1 cellular context compared by ENCODE assay signal in the genomic region with DNA sequence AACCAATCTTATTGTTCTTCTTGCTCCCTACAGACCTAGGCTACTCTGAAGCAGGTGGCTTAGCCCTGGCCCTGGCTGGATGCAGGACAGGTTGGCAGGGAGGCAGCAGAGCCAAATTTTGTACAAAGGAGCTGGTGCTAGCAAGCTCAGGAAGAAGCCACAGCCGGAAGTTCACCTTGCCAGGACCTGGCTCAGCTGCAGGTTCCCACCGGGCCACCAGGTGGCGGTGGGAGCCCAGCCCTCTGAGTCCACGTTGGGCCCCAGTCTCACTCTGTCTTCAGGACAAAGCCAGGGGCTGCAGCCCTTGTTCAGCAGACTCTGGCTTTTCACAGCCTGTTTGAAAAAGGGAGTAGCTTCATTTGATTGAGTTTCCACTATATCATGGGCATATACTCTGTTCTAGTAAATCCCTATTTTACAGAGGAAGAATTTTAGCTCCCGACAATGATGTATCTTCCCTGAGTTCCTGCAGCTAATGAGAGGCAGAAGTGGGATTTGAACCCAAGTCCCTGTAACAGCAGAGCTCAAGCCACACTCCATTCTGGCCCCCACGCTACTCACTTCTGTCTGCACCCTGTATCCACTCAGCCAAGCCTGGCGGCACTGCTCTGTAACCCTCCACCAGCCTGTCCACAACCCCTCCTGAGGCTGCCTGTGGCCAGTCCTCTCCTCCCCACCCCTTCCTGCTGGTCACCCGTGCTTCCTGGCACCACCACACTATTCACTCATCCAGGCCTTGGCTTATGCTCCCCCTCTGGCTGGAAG.
TF ChIP-seq lines count a peak whose summit lies in the region.

No MANE protein-coding gene starts in this region.

TF ChIP-seq in HepG2, 621 proteins besides CTCF, POLR2A, EP300 and RAD21 (continued from another document):
- TF ChIP-seq TEF (CRISPR knock-in tag; IDR thresholded peaks at IDR 0.05) (no peak), SMAD9 (CRISPR knock-in tag; IDR thresholded peaks at IDR 0.05) (0 out of 2 replicates have a peak, but pooled peaks have one; percentile 14), FOSL2 (CRISPR knock-in tag; IDR thresholded peaks at IDR 0.05) (peak; percentile 44), ARID5B (CRISPR knock-in tag; IDR thresholded peaks at IDR 0.05) (peak; percentile 27; the same call in 1 of the 2 replicates), STAT5B (CRISPR knock-in tag; IDR thresholded peaks at IDR 0.05) (no peak), NKX3-1 (CRISPR knock-in tag; IDR thresholded peaks at IDR 0.05) (no peak), DR1 (CRISPR knock-in tag; IDR thresholded peaks at IDR 0.05) (no peak), SMC3 (IDR thresholded peaks at IDR 0.05; ENCODE audit: low read length) (peak; percentile 77), ZSCAN20 (CRISPR knock-in tag; IDR thresholded peaks at IDR 0.05; ENCODE audit: borderline replicate concordance) (no peak), MXI1 (IDR thresholded peaks at IDR 0.05; ENCODE audit: borderline replicate concordance, low read depth, low read length) (peak; percentile 56; the same call in 1 of the 3 replicates), ARNT2 (CRISPR knock-in tag; IDR thresholded peaks at IDR 0.05; ENCODE audit: low read depth) (no peak), ZNF501 (CRISPR knock-in tag; IDR thresholded peaks at IDR 0.05) (peak; percentile 68; the same call in 1 of the 2 replicates), LCORL (IDR thresholded peaks at IDR 0.05) (no peak), LCORL (CRISPR knock-in tag; IDR thresholded peaks at IDR 0.05) (peak; percentile 66; the same call in 1 of the 2 replicates), ARID2 (CRISPR knock-in tag; IDR thresholded peaks at IDR 0.05; ENCODE audit: borderline replicate concordance) (no peak), ZNF546 (CRISPR knock-in tag; conservative IDR thresholded peaks at IDR 0.05) (peak; percentile 27; the same call in 1 of the 2 replicates), MAZ (IDR thresholded peaks at IDR 0.05; ENCODE audit: borderline replicate concordance, low read depth, low read length) (no peak), MAZ (CRISPR knock-in tag; IDR thresholded peaks at IDR 0.05; ENCODE audit: low read depth) (peak; percentile 52; the same call in 1 of the 2 replicates), ZNF816 (CRISPR knock-in tag; IDR thresholded peaks at IDR 0.05; ENCODE audit: borderline replicate concordance) (peak; percentile 41; the same call in 1 of the 2 replicates), SOX5 (CRISPR knock-in tag; IDR thresholded peaks at IDR 0.05; ENCODE audit: borderline replicate concordance) (no peak), MLX (CRISPR knock-in tag; IDR thresholded peaks at IDR 0.05) (0 out of 2 replicates have a peak, but pooled peaks have one; percentile 37), MTF1 (CRISPR knock-in tag; IDR thresholded peaks at IDR 0.05) (no peak), PRMT3 (CRISPR knock-in tag; IDR thresholded peaks at IDR 0.05; ENCODE audit: borderline replicate concordance, low read depth) (no peak), GABPB1 (CRISPR knock-in tag; IDR thresholded peaks at IDR 0.05) (peak; percentile 85), MLLT10 (CRISPR knock-in tag; IDR thresholded peaks at IDR 0.05) (no peak), JUND (CRISPR knock-in tag; IDR thresholded peaks at IDR 0.05) (no peak), ZNF747 (CRISPR knock-in tag; IDR thresholded peaks at IDR 0.05; ENCODE audit: borderline replicate concordance) (0 out of 2 replicates have a peak, but pooled peaks have one; percentile 42)
- TF ChIP-seq, protein P1, sequence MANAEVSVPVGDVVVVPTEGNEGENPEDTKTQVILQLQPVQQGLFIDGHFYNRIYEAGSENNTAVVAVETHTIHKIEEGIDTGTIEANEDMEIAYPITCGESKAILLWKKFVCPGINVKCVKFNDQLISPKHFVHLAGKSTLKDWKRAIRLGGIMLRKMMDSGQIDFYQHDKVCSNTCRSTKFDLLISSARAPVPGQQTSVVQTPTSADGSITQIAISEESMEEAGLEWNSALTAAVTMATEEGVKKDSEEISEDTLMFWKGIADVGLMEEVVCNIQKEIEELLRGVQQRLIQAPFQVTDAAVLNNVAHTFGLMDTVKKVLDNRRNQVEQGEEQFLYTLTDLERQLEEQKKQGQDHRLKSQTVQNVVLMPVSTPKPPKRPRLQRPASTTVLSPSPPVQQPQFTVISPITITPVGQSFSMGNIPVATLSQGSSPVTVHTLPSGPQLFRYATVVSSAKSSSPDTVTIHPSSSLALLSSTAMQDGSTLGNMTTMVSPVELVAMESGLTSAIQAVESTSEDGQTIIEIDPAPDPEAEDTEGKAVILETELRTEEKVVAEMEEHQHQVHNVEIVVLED (CRISPR knock-in tag; IDR thresholded peaks at IDR 0.05; ENCODE audit: borderline replicate concordance), result no peak
